Comparison of ENCODE assay signal across 7 cellular contexts in the genomic region with DNA sequence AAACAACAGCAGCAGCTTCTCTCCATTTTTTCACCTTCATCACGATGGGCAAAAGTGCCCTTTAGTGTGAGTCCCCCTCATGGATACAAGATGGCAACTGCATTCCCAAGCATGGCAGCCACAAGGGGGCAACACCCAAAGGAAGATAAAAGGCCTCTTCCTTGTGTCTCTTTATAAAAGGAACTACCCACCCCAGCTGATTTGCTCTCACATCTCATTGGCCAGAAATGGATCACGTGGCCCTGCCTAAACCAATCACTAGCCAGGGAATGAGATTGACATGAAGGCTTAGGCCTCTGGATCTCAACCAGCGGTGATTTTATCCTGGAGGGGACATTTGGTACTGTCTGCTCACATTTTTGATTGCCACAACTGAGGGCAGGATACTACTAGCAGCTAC. TPM values are rescaled to one million over a fixed set of nuclear protein-coding genes. Genes with fewer than 3 reads are reported as not detected.
DNase-seq lines count a peak whose midpoint lies in the region; ATAC-seq, FAIRE-seq and TF ChIP-seq lines count a peak whose summit lies in the region.

No MANE protein-coding gene starts in this region.

- intact Hi-C loops in HepG2 (cut with micrococcal nuclease; ENCODE audit: unreplicated experiment): loop anchor here (5.0 to 10.0 kb wide), 2 partner anchors 93 to 180 kb away; a partner anchor contains a TSS

- peak; percentile 85 for DNase-seq in EL
- peak; percentile 56 for DNase-seq in HuH-7.5 (ENCODE audit: low spot score)
- peak; percentile 88 for DNase-seq in RWPE1 (ENCODE audit: low spot score)
- DNase-seq in brain microvascular endothelial cell: peak; percentile 77
- peak; percentile 92 for DNase-seq in HepG2 (ENCODE audit: low spot score)
- peak; percentile 57 for DNase-seq in urothelium cell line (ENCODE audit: low spot score)
- DNase-seq in T-helper 9 cell: no peak

- no peak overlapping the region for H2AFZ ChIP-seq in HepG2 (ENCODE audit: low read length)

- H3K36me3 ChIP-seq in brain microvascular endothelial cell (replicated peaks) (no peaks in the 10 kb centered on the region), HepG2 (replicated peaks in 1 of 2; ENCODE audit: control insufficient read depth in 1 of 2, insufficient read depth in 2 of 2, low read length in 2 of 2) (no peaks in the 10 kb centered on the region)

- CTCF ChIA-PET in RWPE1 (lab: Yijun Ruan, JAX) (interaction anchor here (0.6 to 1.8 kb wide), 4 partner anchors 58 to 504 kb away, joined by 3 to 11 read pairs (median 6); no protein-coding TSS in a partner anchor), HepG2 (lab: Yijun Ruan, JAX; ENCODE audit: low intra/inter-chr PET ratio, low total read pairs) (interaction anchor here (0.6 to 1.8 kb wide), 5 partner anchors 15 to 143 kb away, joined by 3 to 7 read pairs (median 6); a partner anchor contains a TSS)

- BruUV-seq in HepG2 (replicated peaks; lab: Mats Ljungman, UMichigan): no TSS peak

- WGBS in HepG2 (ENCODE audit: low lambda C conversion rate): 61% methylated on average over 2 of the region's 3 CpGs

- TF ChIP-seq POLR2A in HepG2 (IDR thresholded peaks at IDR 0.05; ENCODE audit: insufficient read depth in 1 of 2, low read depth in 2 of 2, low read length in 2 of 2): no peak

- no peaks in the 10 kb centered on the region for H3K9me3 ChIP-seq in HepG2 (ENCODE audit: low read length)

- H3K4me3 ChIP-seq in brain microvascular endothelial cell (ENCODE audit: low read depth, low read length) (no peak overlapping the region), HepG2 (replicated peaks in 1 of 3; ENCODE audit: insufficient read depth in 1 of 3, low read depth in 2 of 3, low read length in 3 of 3) (no peak overlapping the region)

- H3K4me2 ChIP-seq in HepG2 (ENCODE audit: low read depth, low read length): no peak overlapping the region

- POLR2A ChIA-PET in RWPE1 (lab: Yijun Ruan, JAX; ENCODE audit: low non-redundant PET): no interaction called here
- POLR2A ChIA-PET in HepG2 (lab: Yijun Ruan, JAX): interaction anchor here (0.7 to 3.0 kb wide), 7 partner anchors 9 to 329 kb away, joined by 3 to 15 read pairs (median 5); a partner anchor contains a TSS

- ATAC-seq in HepG2: peak; percentile 84

- TF ChIP-seq EP300 in HepG2 (IDR thresholded peaks at IDR 0.05; ENCODE audit: low read depth in 2 of 2, low read length in 2 of 2) (no peak), HepG2 (CRISPR knock-in tag; IDR thresholded peaks at IDR 0.05; ENCODE audit: borderline replicate concordance) (no peak)

- H3K9ac ChIP-seq in HepG2 (ENCODE audit: insufficient read depth, low read depth, low read length): no peak overlapping the region

- H4K20me1 ChIP-seq in HepG2 (ENCODE audit: insufficient read depth, low read length): no peaks in the 10 kb centered on the region

- FAIRE-seq in HepG2 (lab: Jason Lieb, UNC): peak; percentile 30
- FAIRE-seq in urothelium cell line (lab: Jason Lieb, UNC): no peak

- peak; percentile 81 for TF ChIP-seq RAD21 in HepG2 (CRISPR knock-in tag; IDR thresholded peaks at IDR 0.05)

- peaks cover 70% of the 10 kb centered on the region for H3K4me1 ChIP-seq in HepG2 (ENCODE audit: insufficient read depth, low read length)

- H3K27me3 ChIP-seq in brain microvascular endothelial cell (replicated peaks): no peaks in the 10 kb centered on the region
- H3K27me3 ChIP-seq in HepG2 (ENCODE audit: control insufficient read depth in 1 of 2, insufficient read depth in 2 of 2, low read length in 2 of 2): no peaks in the 10 kb centered on the region

- H3K27ac ChIP-seq in RWPE1 (no peak overlapping the region), brain microvascular endothelial cell (no peak overlapping the region), HepG2 (ENCODE audit: extremely low read length, insufficient read depth, low read length) (no peak overlapping the region)

- no peaks in the 10 kb centered on the region for H3K79me2 ChIP-seq in HepG2 (ENCODE audit: insufficient read depth, low read length)

- in situ Hi-C loops in brain microvascular endothelial cell (cut with HindIII; ENCODE audit: low pct_ligation_motif_present, low sequenced_read_pairs) (no loop called here), HepG2 (cut with HindIII; ENCODE audit: extremely low pct_ligation_motif_present, low pct_unique_long_range_greater_than_20kb) (loop anchor here (25.0 kb wide), 2 partner anchors 335 to 485 kb away; a partner anchor contains a TSS)

- TF ChIP-seq CTCF in RWPE1 (conservative IDR thresholded peaks at IDR 0.05; ENCODE audit: low read depth): no peak; the same call in 1 of the 2 replicates
- TF ChIP-seq CTCF in brain microvascular endothelial cell (IDR thresholded peaks at IDR 0.05; ENCODE audit: low read depth, low read length, missing control alignments): peak; percentile 70
- TF ChIP-seq CTCF in HepG2 (CRISPR knock-in tag; IDR thresholded peaks at IDR 0.05): peak; percentile 70

TF ChIP-seq in HepG2, 621 proteins besides CTCF, POLR2A, EP300 and RAD21 (continues in another document):
- no peak for TF ChIP-seq NCOA1 (CRISPR knock-in tag; IDR thresholded peaks at IDR 0.05)
- TF ChIP-seq RFX5 (IDR thresholded peaks at IDR 0.05; ENCODE audit: low read depth, low read length): no peak
- TF ChIP-seq MEIS1 (CRISPR knock-in tag; IDR thresholded peaks at IDR 0.05; ENCODE audit: borderline replicate concordance): no peak
- TF ChIP-seq FOXK2 (IDR thresholded peaks at IDR 0.05): peak; percentile 25; the same call in 1 of the 2 replicates
- no peak for TF ChIP-seq ZBTB8A (CRISPR knock-in tag; IDR thresholded peaks at IDR 0.05; ENCODE audit: borderline replicate concordance, low read depth)
- TF ChIP-seq, protein P1, sequence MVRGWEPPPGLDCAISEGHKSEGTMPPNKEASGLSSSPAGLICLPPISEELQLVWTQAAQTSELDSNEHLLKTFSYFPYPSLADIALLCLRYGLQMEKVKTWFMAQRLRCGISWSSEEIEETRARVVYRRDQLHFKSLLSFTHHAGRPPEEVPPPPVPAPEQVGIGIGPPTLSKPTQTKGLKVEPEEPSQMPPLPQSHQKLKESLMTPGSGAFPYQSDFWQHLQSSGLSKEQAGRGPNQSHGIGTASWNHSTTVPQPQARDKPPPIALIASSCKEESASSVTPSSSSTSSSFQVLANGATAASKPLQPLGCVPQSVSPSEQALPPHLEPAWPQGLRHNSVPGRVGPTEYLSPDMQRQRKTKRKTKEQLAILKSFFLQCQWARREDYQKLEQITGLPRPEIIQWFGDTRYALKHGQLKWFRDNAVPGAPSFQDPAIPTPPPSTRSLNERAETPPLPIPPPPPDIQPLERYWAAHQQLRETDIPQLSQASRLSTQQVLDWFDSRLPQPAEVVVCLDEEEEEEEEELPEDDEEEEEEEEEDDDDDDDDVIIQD (CRISPR knock-in tag; IDR thresholded peaks at IDR 0.05; ENCODE audit: low read depth): peak; percentile 77; the same call in 1 of the 2 replicates
- peak; percentile 69; the same call in 1 of the 2 replicates for TF ChIP-seq RAD51 (IDR thresholded peaks at IDR 0.05; ENCODE audit: borderline replicate concordance)

RNA-seq across cellular contexts. Expression of a gene that starts 21.9 kb away (rescaled TPM):
- total RNA-seq in HepG2 (2016; rRNA removed; fragmentation: Illumina TruSeq; extraction: Trizol): 13.0 and 13.3 TPM in 2 replicates
- total RNA-seq in HepG2 (2016; cell fraction: cytosol; rRNA removed; fragmentation: Illumina TruSeq; extraction: Trizol; ENCODE audit: low read depth): 11.0 and 12.4 TPM in 2 replicates
- 11.7 and 13.4 TPM in 2 replicates for total RNA-seq in HepG2 (2016; cell fraction: insoluble cytoplasmic fraction; rRNA removed; fragmentation: Illumina TruSeq; extraction: Trizol)
- 6.8 and 7.4 TPM in 2 replicates for total RNA-seq in HepG2 (2016; cell fraction: membrane; rRNA removed; fragmentation: Illumina TruSeq; extraction: Trizol)
- 15.0 and 16.9 TPM in 2 replicates for total RNA-seq in HepG2 (2016; cell fraction: nucleus; rRNA removed; fragmentation: Illumina TruSeq; extraction: Trizol)
- polyA plus RNA-seq in HepG2 (2011; rRNA removed): 3.1 and 4.2 TPM in 2 replicates
- polyA plus RNA-seq in HepG2 (2011; cell fraction: cytosol; rRNA removed): 1.2 and 1.5 TPM in 2 replicates
- 7.0 and 7.1 TPM in 2 replicates for polyA plus RNA-seq in HepG2 (2011; cell fraction: nucleus; rRNA removed)
- polyA plus RNA-seq in HepG2 (2012): 4.5 and 5.3 TPM in 2 replicates
- polyA plus RNA-seq in HepG2 (2016; cell fraction: cytosol; fragmentation: Illumina TruSeq; extraction: Trizol; ENCODE audit: low read depth): 0.58 and 0.62 TPM in 2 replicates
- 11.3 and 11.5 TPM in 2 replicates for polyA plus RNA-seq in HepG2 (2016; cell fraction: insoluble cytoplasmic fraction; fragmentation: Illumina TruSeq; extraction: Trizol; ENCODE audit: low read depth)
- polyA plus RNA-seq in HepG2 (2016; cell fraction: membrane; fragmentation: Illumina TruSeq; extraction: Trizol; ENCODE audit: low read depth): 1.2 and 1.8 TPM in 2 replicates
- 21.3 and 21.4 TPM in 2 replicates for polyA plus RNA-seq in HepG2 (2016; cell fraction: nucleus; fragmentation: Illumina TruSeq; extraction: Trizol; ENCODE audit: insufficient read depth, low read depth)
- polyA minus RNA-seq in HepG2 (2011; rRNA and poly(A)+ RNA removed; ENCODE audit: low replicate concordance): 1.5 and 2.3 TPM in 2 replicates
- 3.5 and 4.3 TPM in 2 replicates for polyA minus RNA-seq in HepG2 (2011; cell fraction: cytosol; rRNA and poly(A)+ RNA removed)
- 13.3 and 14.9 TPM in 2 replicates for polyA minus RNA-seq in HepG2 (2011; cell fraction: nucleus; rRNA and poly(A)+ RNA removed)

RNA-seq across cellular contexts. Expression of a gene that starts 53.9 kb away (rescaled TPM):
- total RNA-seq in HepG2 (2016; rRNA removed; fragmentation: Illumina TruSeq; extraction: Trizol): 15.8 and 16.9 TPM in 2 replicates
- total RNA-seq in HepG2 (2016; cell fraction: cytosol; rRNA removed; fragmentation: Illumina TruSeq; extraction: Trizol; ENCODE audit: low read depth): 6.8 and 8.8 TPM in 2 replicates
- 13.7 and 15.4 TPM in 2 replicates for total RNA-seq in HepG2 (2016; cell fraction: insoluble cytoplasmic fraction; rRNA removed; fragmentation: Illumina TruSeq; extraction: Trizol)
- 17.6 and 19.4 TPM in 2 replicates for total RNA-seq in HepG2 (2016; cell fraction: membrane; rRNA removed; fragmentation: Illumina TruSeq; extraction: Trizol)
- 13.3 and 15.3 TPM in 2 replicates for total RNA-seq in HepG2 (2016; cell fraction: nucleus; rRNA removed; fragmentation: Illumina TruSeq; extraction: Trizol)
- polyA plus RNA-seq in HepG2 (2011; rRNA removed): 38.4 and 40.6 TPM in 2 replicates
- polyA plus RNA-seq in HepG2 (2011; cell fraction: cytosol; rRNA removed): 34.5 and 40.6 TPM in 2 replicates
- polyA plus RNA-seq in HepG2 (2011; cell fraction: nucleus; rRNA removed): 18.0 and 31.2 TPM in 2 replicates
- polyA plus RNA-seq in HepG2 (2012): 33.1 and 35.3 TPM in 2 replicates
- 9.1 and 11.1 TPM in 2 replicates for polyA plus RNA-seq in HepG2 (2016; cell fraction: cytosol; fragmentation: Illumina TruSeq; extraction: Trizol; ENCODE audit: low read depth)
- polyA plus RNA-seq in HepG2 (2016; cell fraction: insoluble cytoplasmic fraction; fragmentation: Illumina TruSeq; extraction: Trizol; ENCODE audit: low read depth): 14.2 and 15.0 TPM in 2 replicates
- 15.2 and 16.5 TPM in 2 replicates for polyA plus RNA-seq in HepG2 (2016; cell fraction: membrane; fragmentation: Illumina TruSeq; extraction: Trizol; ENCODE audit: low read depth)
- polyA plus RNA-seq in HepG2 (2016; cell fraction: nucleus; fragmentation: Illumina TruSeq; extraction: Trizol; ENCODE audit: insufficient read depth, low read depth): 31.0 and 32.0 TPM in 2 replicates
- 7.5 and 15.0 TPM in 2 replicates for polyA minus RNA-seq in HepG2 (2011; rRNA and poly(A)+ RNA removed; ENCODE audit: low replicate concordance)
- 17.7 and 19.8 TPM in 2 replicates for polyA minus RNA-seq in HepG2 (2011; cell fraction: cytosol; rRNA and poly(A)+ RNA removed)
- polyA minus RNA-seq in HepG2 (2011; cell fraction: nucleus; rRNA and poly(A)+ RNA removed): 12.7 and 15.9 TPM in 2 replicates
